Comparison of ENCODE assay signal across 13 cellular contexts in genomic region chr11:111370270-111370901, GRCh38. TPM values are rescaled to one million over a fixed set of nuclear protein-coding genes. Genes with fewer than 3 reads are reported as not detected.
"Had no signal": no experiment of that assay in that cellular context is flagged by ENCODE, and none has a peak within 500 bp of the region (broad histone marks: within the 10 kb centered on the region; RNA-seq: fewer than 3 reads in every experiment).

No MANE protein-coding gene starts in this region.

- H3K4me1 Mint-ChIP-seq: WTC11 had no signal

- H3K4me3 Mint-ChIP-seq: activated naive CD4-positive, alpha-beta T cell treated with anti-CD3 and anti-CD28 coated beads for 36 hours; naive thymus-derived CD8-positive, alpha-beta T cell; T-helper 17 cell; type B pancreatic cell; WTC11 had no signal

- H3K36me3 Mint-ChIP-seq: naive thymus-derived CD8-positive, alpha-beta T cell; type B pancreatic cell; WTC11 had no signal

- DNase-seq: activated naive CD4-positive, alpha-beta T cell treated with anti-CD3 and anti-CD28 coated beads for 36 hours; amniotic stem cell; central memory CD4-positive, alpha-beta T cell; cortex of kidney; effector CD8-positive, alpha-beta T cell; foreskin melanocyte; head of caudate nucleus; naive thymus-derived CD8-positive, alpha-beta T cell; small intestine; T-helper 17 cell had no signal

- ATAC-seq: naive thymus-derived CD8-positive, alpha-beta T cell; T-helper 17 cell; WTC11 had no signal

- H3K27me3 Mint-ChIP-seq: naive thymus-derived CD8-positive, alpha-beta T cell; T-helper 17 cell had no signal

- H3K9me3 Mint-ChIP-seq: activated naive CD4-positive, alpha-beta T cell treated with anti-CD3 and anti-CD28 coated beads for 36 hours had no signal

- H3K27ac Mint-ChIP-seq: activated naive CD4-positive, alpha-beta T cell treated with anti-CD3 and anti-CD28 coated beads for 36 hours; T-helper 17 cell; type B pancreatic cell; WTC11 had no signal

RNA-seq across cellular contexts. Expression of gene POU2AF1, which starts 8.7 kb away (rescaled TPM):
- total RNA-seq: lung microvascular endothelial cell had no signal
